In the genomic region with DNA sequence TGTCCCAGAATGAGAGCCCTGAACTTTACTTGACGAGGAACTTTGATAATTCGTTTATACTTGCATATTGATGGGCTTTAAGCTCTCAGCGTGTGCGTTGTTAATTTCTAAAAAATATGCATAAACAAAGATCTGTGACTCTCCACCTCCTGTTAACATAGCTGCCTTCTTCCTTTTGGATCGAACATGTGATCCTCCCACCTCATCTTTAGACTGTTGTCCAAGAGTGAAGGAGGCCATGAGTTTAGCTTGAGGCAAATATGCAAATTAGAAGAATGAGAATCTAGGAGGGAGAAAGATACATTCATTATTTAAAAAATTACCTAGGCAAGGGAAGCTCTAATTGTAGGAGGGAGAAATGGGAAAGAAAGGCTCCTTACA, we compare ENCODE assay signal across 8 cellular contexts. TPM values are rescaled to one million over a fixed set of nuclear protein-coding genes. Genes with fewer than 3 reads are reported as not detected.
DNase-seq lines count a peak whose midpoint lies in the region; ATAC-seq and TF ChIP-seq lines count a peak whose summit lies in the region.

No MANE protein-coding gene starts in this region.

- no peaks in the 10 kb centered on the region for H3K36me3 ChIP-seq in ES-I3 (ENCODE audit: insufficient read depth, low read length)
- H3K36me3 ChIP-seq in OCI-LY7 (ENCODE audit: insufficient read depth, low read length) = no peaks in the 10 kb centered on the region
- H3K36me3 ChIP-seq in effector memory CD4-positive, alpha-beta T cell (ENCODE audit: control insufficient read depth, insufficient read depth, low read length) = no peaks in the 10 kb centered on the region
- no peaks in the 10 kb centered on the region for H3K36me3 ChIP-seq in neural cell (ENCODE audit: insufficient read depth, low read length)

- H3K27ac ChIP-seq in OCI-LY7 (ENCODE audit: low read depth, low read length, poor library complexity, severe bottlenecking) (no peak overlapping the region), neural cell (ENCODE audit: low read length) (peak overlapping the region; percentile 84)
- no peak overlapping the region for H3K27ac ChIP-seq in effector memory CD4-positive, alpha-beta T cell (ENCODE audit: insufficient read depth, low read length, poor library complexity, severe bottlenecking)

- H3K4me3 ChIP-seq in OCI-LY7 (ENCODE audit: low read depth, low read length, poor library complexity, severe bottlenecking) = peak overlapping the region; percentile 75
- peak overlapping the region; percentile 66 for H3K4me3 ChIP-seq in effector memory CD4-positive, alpha-beta T cell (ENCODE audit: insufficient read depth, low read depth, low read length, poor library complexity, severe bottlenecking)
- peak overlapping the region; percentile 80 for H3K4me3 ChIP-seq in neural cell (ENCODE audit: low read length)

- H3K9me3 ChIP-seq in ES-I3 (ENCODE audit: control insufficient read depth, insufficient read depth, low read length) (no peaks in the 10 kb centered on the region), OCI-LY7 (ENCODE audit: low read length) (no peaks in the 10 kb centered on the region), neural cell (ENCODE audit: low read length) (no peaks in the 10 kb centered on the region)
- no peaks in the 10 kb centered on the region for H3K9me3 ChIP-seq in effector memory CD4-positive, alpha-beta T cell (ENCODE audit: control insufficient read depth, low read length)

- TF ChIP-seq RAD21 in neural cell (conservative IDR thresholded peaks at IDR 0.05) = no peak

- TF ChIP-seq CTCF in OCI-LY7 (conservative IDR thresholded peaks at IDR 0.05; ENCODE audit: low read length) (no peak), neural cell (IDR thresholded peaks at IDR 0.05; ENCODE audit: poor library complexity, severe bottlenecking) (no peak)

- BruUV-seq in OCI-LY7 (replicated peaks; lab: Mats Ljungman, UMichigan) = no TSS peak

- no peaks in the 10 kb centered on the region for H3K79me2 ChIP-seq in OCI-LY7 (ENCODE audit: insufficient read depth, low read depth, low read length)
- peaks cover 26% of the 10 kb centered on the region for H3K79me2 ChIP-seq in neural cell (replicated peaks; ENCODE audit: insufficient read depth, low read length)

- H3K4me2 ChIP-seq in OCI-LY7 (ENCODE audit: low read length) = peak overlapping the region; percentile 89
- peak overlapping the region; percentile 100 for H3K4me2 ChIP-seq in neural cell (ENCODE audit: low read length)

- intact Hi-C loops in OCI-LY7 (cut with micrococcal nuclease; ENCODE audit: unreplicated experiment) = loop anchor here (2.0 kb wide), 1 partner anchor 32 kb away; a partner anchor contains a TSS

- no peak for ATAC-seq in GM18868 (IDR thresholded peaks at IDR 0.05; ENCODE audit: unreplicated experiment)

- CTCF ChIA-PET in OCI-LY7 (lab: Charles Lee; ENCODE audit: unreplicated experiment) = interaction anchor here (0.6 to 1.0 kb wide), 3 partner anchors 50 to 1506 kb away, joined by 3 read pairs; no protein-coding TSS in a partner anchor

- no peaks in the 10 kb centered on the region for H3F3A ChIP-seq in neural cell (ENCODE audit: insufficient read depth, low read length, poor library complexity, severe bottlenecking)

- peak overlapping the region; percentile 94 for H2AFZ ChIP-seq in OCI-LY7 (ENCODE audit: low read length)
- peak overlapping the region; percentile 58 for H2AFZ ChIP-seq in neural cell (ENCODE audit: low read depth, low read length)

- no peaks in the 10 kb centered on the region for H3K27me3 ChIP-seq in effector memory CD4-positive, alpha-beta T cell (replicated peaks; ENCODE audit: control insufficient read depth, insufficient read depth, low read length, poor library complexity, severe bottlenecking)
- no peaks in the 10 kb centered on the region for H3K27me3 ChIP-seq in neural cell (ENCODE audit: insufficient read depth, low read depth, low read length)

- peak overlapping the region; percentile 77 for H3K9ac ChIP-seq in ES-I3 (ENCODE audit: low read depth, low read length)
- peak overlapping the region; percentile 75 for H3K9ac ChIP-seq in neural cell (ENCODE audit: low read length)

- POLR2A ChIA-PET in OCI-LY7 (lab: Charles Lee) = interaction anchor here (0.7 to 2.4 kb wide), 14 partner anchors 9 to 260 kb away, joined by 3 to 10 read pairs (median 3); a partner anchor contains a TSS

- DNase-seq in OCI-LY7 (ENCODE audit: low spot score) (no peak), amygdala (lab: John Stamatoyannopoulos, UW) (no peak), kidney tubule cell (ENCODE audit: low spot score) (no peak), middle frontal gyrus (ENCODE audit: extremely low spot score, low spot score) (no peak)
- no peak for DNase-seq in effector memory CD4-positive, alpha-beta T cell

- no peaks in the 10 kb centered on the region for H4K20me1 ChIP-seq in OCI-LY7 (ENCODE audit: insufficient read depth, low read length)
- H4K20me1 ChIP-seq in neural cell (ENCODE audit: insufficient read depth) = no peaks in the 10 kb centered on the region

- TF ChIP-seq EP300 in neural cell (conservative IDR thresholded peaks at IDR 0.05; ENCODE audit: poor library complexity, severe bottlenecking) = no peak

- H3K9me2 ChIP-seq in OCI-LY7 (ENCODE audit: insufficient read depth, low read length) = no peaks in the 10 kb centered on the region
- H3K9me2 ChIP-seq in neural cell (ENCODE audit: insufficient read depth, low read length) = no peaks in the 10 kb centered on the region

- H3K4me1 ChIP-seq in ES-I3 (ENCODE audit: insufficient read depth, low read length) (no peaks in the 10 kb centered on the region), OCI-LY7 (ENCODE audit: insufficient read depth, low read length, poor library complexity, severe bottlenecking) (peaks cover 7% of the 10 kb centered on the region)
- H3K4me1 ChIP-seq in effector memory CD4-positive, alpha-beta T cell (ENCODE audit: control insufficient read depth, insufficient read depth, low read length, poor library complexity, severe bottlenecking) = peaks cover 10% of the 10 kb centered on the region

TF ChIP-seq in neural cell, 6 proteins besides CTCF, POLR2A, EP300 and RAD21:
- TF ChIP-seq, protein P1, sequence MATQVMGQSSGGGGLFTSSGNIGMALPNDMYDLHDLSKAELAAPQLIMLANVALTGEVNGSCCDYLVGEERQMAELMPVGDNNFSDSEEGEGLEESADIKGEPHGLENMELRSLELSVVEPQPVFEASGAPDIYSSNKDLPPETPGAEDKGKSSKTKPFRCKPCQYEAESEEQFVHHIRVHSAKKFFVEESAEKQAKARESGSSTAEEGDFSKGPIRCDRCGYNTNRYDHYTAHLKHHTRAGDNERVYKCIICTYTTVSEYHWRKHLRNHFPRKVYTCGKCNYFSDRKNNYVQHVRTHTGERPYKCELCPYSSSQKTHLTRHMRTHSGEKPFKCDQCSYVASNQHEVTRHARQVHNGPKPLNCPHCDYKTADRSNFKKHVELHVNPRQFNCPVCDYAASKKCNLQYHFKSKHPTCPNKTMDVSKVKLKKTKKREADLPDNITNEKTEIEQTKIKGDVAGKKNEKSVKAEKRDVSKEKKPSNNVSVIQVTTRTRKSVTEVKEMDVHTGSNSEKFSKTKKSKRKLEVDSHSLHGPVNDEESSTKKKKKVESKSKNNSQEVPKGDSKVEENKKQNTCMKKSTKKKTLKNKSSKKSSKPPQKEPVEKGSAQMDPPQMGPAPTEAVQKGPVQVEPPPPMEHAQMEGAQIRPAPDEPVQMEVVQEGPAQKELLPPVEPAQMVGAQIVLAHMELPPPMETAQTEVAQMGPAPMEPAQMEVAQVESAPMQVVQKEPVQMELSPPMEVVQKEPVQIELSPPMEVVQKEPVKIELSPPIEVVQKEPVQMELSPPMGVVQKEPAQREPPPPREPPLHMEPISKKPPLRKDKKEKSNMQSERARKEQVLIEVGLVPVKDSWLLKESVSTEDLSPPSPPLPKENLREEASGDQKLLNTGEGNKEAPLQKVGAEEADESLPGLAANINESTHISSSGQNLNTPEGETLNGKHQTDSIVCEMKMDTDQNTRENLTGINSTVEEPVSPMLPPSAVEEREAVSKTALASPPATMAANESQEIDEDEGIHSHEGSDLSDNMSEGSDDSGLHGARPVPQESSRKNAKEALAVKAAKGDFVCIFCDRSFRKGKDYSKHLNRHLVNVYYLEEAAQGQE (IDR thresholded peaks at IDR 0.05; ENCODE audit: borderline replicate concordance) = no peak
- no peak for TF ChIP-seq TAF1 (IDR thresholded peaks at IDR 0.05; ENCODE audit: low read depth)
- no peak for TF ChIP-seq EZH2 (IDR thresholded peaks at IDR 0.05; ENCODE audit: borderline replicate concordance, insufficient read depth, low read length, poor library complexity, severe bottlenecking)
- TF ChIP-seq MXI1 (conservative IDR thresholded peaks at IDR 0.05; ENCODE audit: poor library complexity, severe bottlenecking) = no peak
- TF ChIP-seq SMC3 (conservative IDR thresholded peaks at IDR 0.05; ENCODE audit: poor library complexity) = no peak
- no peak for TF ChIP-seq POLR2AphosphoS5 (IDR thresholded peaks at IDR 0.05)

RNA-seq across cellular contexts. Expression of a gene that starts 0.6 kb away (rescaled TPM):
- total RNA-seq in OCI-LY7 (2014; rRNA removed; shearing (Covaris generic)) = 2.7 and 3.0 TPM in 2 replicates
- 8.2 and 9.4 TPM in 2 replicates for total RNA-seq in OCI-LY7 (2022)
- 27.9 and 28.1 TPM in 2 replicates for polyA plus RNA-seq in neural cell
- 17.5 and 30.7 TPM in 2 replicates for polyA minus RNA-seq in neural cell

RNA-seq across cellular contexts. Expression of a gene that starts 32.3 kb away (rescaled TPM):
- 1.8 and 2.1 TPM in 2 replicates for total RNA-seq in OCI-LY7 (2014; rRNA removed; shearing (Covaris generic))
- total RNA-seq in OCI-LY7 (2022) = 5.2 and 5.6 TPM in 2 replicates
- 23.6 and 27.5 TPM in 2 replicates for polyA plus RNA-seq in neural cell
- polyA minus RNA-seq in neural cell = 61.8 and 64.5 TPM in 2 replicates
